ENCODE assay signal across 11 cellular contexts in genomic region chr10:8088504-8088903, GRCh38. TPM values are rescaled to one million over a fixed set of nuclear protein-coding genes. Genes with fewer than 3 reads are reported as not detected.
DNase-seq lines count a peak whose midpoint lies in the region; ATAC-seq and TF ChIP-seq lines count a peak whose summit lies in the region.
"Had no signal": no experiment of that assay in that cellular context is flagged by ENCODE, and none has a peak within 500 bp of the region (broad histone marks: within the 10 kb centered on the region; RNA-seq: fewer than 3 reads in every experiment).

No MANE protein-coding gene starts in this region.

- no peaks in the 10 kb centered on the region for H3K79me1 ChIP-seq in H9 (ENCODE audit: insufficient read depth, low read depth, low read length, poor library complexity, severe bottlenecking)

- intact Hi-C loops in sciatic nerve (cut with DNase I): no loop called here

- WGBS in H9 (ENCODE audit: extremely low coverage, insufficient read length, low lambda C conversion rate): no CpG with 5 or more reads among the region's 6 CpGs

- no peak overlapping the region for H3K56ac ChIP-seq in H9 (ENCODE audit: insufficient read length, low read depth, low read length)

- H3K9me3 ChIP-seq in Loucy (ENCODE audit: insufficient read depth, low read depth, low read length) (no peaks in the 10 kb centered on the region), H9 (ENCODE audit: control insufficient read depth, low read depth, low read length) (no peaks in the 10 kb centered on the region)
- no peaks in the 10 kb centered on the region for H3K9me3 ChIP-seq in effector memory CD4-positive, alpha-beta T cell (ENCODE audit: control insufficient read depth, low read length)

- peaks cover 39% of the 10 kb centered on the region for H3K4me1 ChIP-seq in Loucy (ENCODE audit: insufficient read depth, low read length, poor library complexity, severe bottlenecking)
- peaks cover 6% of the 10 kb centered on the region for H3K4me1 ChIP-seq in effector memory CD4-positive, alpha-beta T cell (ENCODE audit: control insufficient read depth, insufficient read depth, low read length, poor library complexity, severe bottlenecking)
- H3K4me1 ChIP-seq in H9 (ENCODE audit: insufficient read depth, low read length): no peaks in the 10 kb centered on the region

- peak; percentile 74 for ATAC-seq in GM18508 (IDR thresholded peaks at IDR 0.05; ENCODE audit: insufficient read depth, unreplicated experiment)
- ATAC-seq in GM21423 (IDR thresholded peaks at IDR 0.05; ENCODE audit: unreplicated experiment): peak; percentile 81
- ATAC-seq in HG02970 (IDR thresholded peaks at IDR 0.05; ENCODE audit: low FRiP score, unreplicated experiment): no peak
- no peak for ATAC-seq in stimulated activated memory B cell treated with anti-CD40 and anti-IgM and Interleukin-4, amounts not matched to agents 10 μg/mL and 1 μg/mL and 100 μg/mL, for 72 hours
- ATAC-seq in sciatic nerve: no peak

- H3K27me3 ChIP-seq in Loucy (ENCODE audit: insufficient read depth, low read length, poor library complexity, severe bottlenecking): no peaks in the 10 kb centered on the region
- H3K27me3 ChIP-seq in effector memory CD4-positive, alpha-beta T cell (replicated peaks; ENCODE audit: control insufficient read depth, insufficient read depth, low read length, poor library complexity, severe bottlenecking): no peaks in the 10 kb centered on the region
- H3K27me3 ChIP-seq in H9 (ENCODE audit: insufficient read depth, low read length): no peaks in the 10 kb centered on the region

- no peak overlapping the region for H4K91ac ChIP-seq in H9 (ENCODE audit: insufficient read length, low read depth, low read length)

- H2BK20ac ChIP-seq in H9 (ENCODE audit: low read depth, low read length, poor library complexity, severe bottlenecking): no peak overlapping the region

- H3K14ac ChIP-seq in H9 (ENCODE audit: insufficient read depth, low read length): no peak overlapping the region

- peaks cover 11 to 15% of the 10 kb centered on the region in 2 experiments for H3K4me1 Mint-ChIP-seq in H9
- no peaks in the 10 kb centered on the region for H3K4me1 Mint-ChIP-seq in stimulated activated memory B cell treated with anti-CD40 and anti-IgM and Interleukin-4, amounts not matched to agents 10 μg/mL and 1 μg/mL and 100 μg/mL, for 72 hours

- H4K8ac ChIP-seq in H9 (replicated peaks; ENCODE audit: insufficient read length, low read depth, low read length): no peak overlapping the region

- H3K27ac ChIP-seq in effector memory CD4-positive, alpha-beta T cell (ENCODE audit: insufficient read depth, low read length, poor library complexity, severe bottlenecking): no peak overlapping the region
- no peak overlapping the region for H3K27ac ChIP-seq in H9 (ENCODE audit: insufficient read length, low read depth, low read length)

- no peak overlapping the region for H2BK120ac ChIP-seq in H9 (ENCODE audit: low read depth, low read length, poor library complexity, severe bottlenecking)

- H3K23ac ChIP-seq in H9 (ENCODE audit: insufficient read length, low read depth, low read length): no peak overlapping the region

- H3F3A ChIP-seq in Loucy (ENCODE audit: low read depth): peaks cover 8% of the 10 kb centered on the region

- no peak overlapping the region for H2BK5ac ChIP-seq in H9 (ENCODE audit: insufficient read length, low read length)

- H3K27ac Mint-ChIP-seq in H9: no peak overlapping the region
- no peak overlapping the region for H3K27ac Mint-ChIP-seq in stimulated activated memory B cell treated with anti-CD40 and anti-IgM and Interleukin-4, amounts not matched to agents 10 μg/mL and 1 μg/mL and 100 μg/mL, for 72 hours
- H3K27ac Mint-ChIP-seq: activated naive CD8-positive, alpha-beta T cell had no signal

- peak overlapping the region; percentile 42 for H3K4me3 ChIP-seq in Loucy (ENCODE audit: low read length, poor library complexity, severe bottlenecking)
- H3K4me3 ChIP-seq in effector memory CD4-positive, alpha-beta T cell (ENCODE audit: insufficient read depth, low read depth, low read length, poor library complexity, severe bottlenecking): no peak overlapping the region

- no peak overlapping the region for H3K4me3 Mint-ChIP-seq in H9
- no peak overlapping the region for H3K4me3 Mint-ChIP-seq in stimulated activated memory B cell treated with anti-CD40 and anti-IgM and Interleukin-4, amounts not matched to agents 10 μg/mL and 1 μg/mL and 100 μg/mL, for 72 hours
- H3K4me3 Mint-ChIP-seq: activated naive CD8-positive, alpha-beta T cell had no signal

- no peak overlapping the region for H2AK5ac ChIP-seq in H9 (ENCODE audit: insufficient read length, low read length)

- H3K23me2 ChIP-seq in H9 (ENCODE audit: insufficient read length, low read depth, low read length, poor library complexity, severe bottlenecking): no peaks in the 10 kb centered on the region

- peaks cover 4% of the 10 kb centered on the region for H3K27me3 Mint-ChIP-seq in H9 (ENCODE audit: low read depth)
- peaks cover 8% of the 10 kb centered on the region for H3K27me3 Mint-ChIP-seq in stimulated activated memory B cell treated with anti-CD40 and anti-IgM and Interleukin-4, amounts not matched to agents 10 μg/mL and 1 μg/mL and 100 μg/mL, for 72 hours
- H3K27me3 Mint-ChIP-seq: activated naive CD8-positive, alpha-beta T cell had no signal

- no peak overlapping the region for H3K4ac ChIP-seq in H9 (ENCODE audit: low read depth, low read length)

- H3K18ac ChIP-seq in H9 (ENCODE audit: insufficient read length, low read depth, low read length): no peak overlapping the region

- no peaks in the 10 kb centered on the region for H4K20me1 ChIP-seq in Loucy (ENCODE audit: insufficient read depth, low read length, poor library complexity, severe bottlenecking)
- no peaks in the 10 kb centered on the region for H4K20me1 ChIP-seq in H9 (ENCODE audit: control insufficient read depth, insufficient read depth, insufficient read length)

- H3K36me3 ChIP-seq in Loucy (ENCODE audit: insufficient read depth, low read length): no peaks in the 10 kb centered on the region
- no peaks in the 10 kb centered on the region for H3K36me3 ChIP-seq in effector memory CD4-positive, alpha-beta T cell (ENCODE audit: control insufficient read depth, insufficient read depth, low read length)

- H2AFZ ChIP-seq in Loucy (ENCODE audit: low read length) (no peak overlapping the region), H9 (ENCODE audit: low read length) (no peak overlapping the region)

- no peaks in the 10 kb centered on the region for H3K9me2 ChIP-seq in Loucy (replicated peaks; ENCODE audit: low read depth, low read length)

- H3K79me2 ChIP-seq in Loucy (ENCODE audit: insufficient read depth, low read length): peaks cover 6% of the 10 kb centered on the region; the same call in 1 of the 2 replicates
- no peaks in the 10 kb centered on the region for H3K79me2 ChIP-seq in H9 (ENCODE audit: insufficient read depth, low read length)

- TF ChIP-seq CTCF in Loucy (conservative IDR thresholded peaks at IDR 0.05; ENCODE audit: low read length) (no peak), H9 (conservative IDR thresholded peaks at IDR 0.05) (no peak)

- H4K5ac ChIP-seq in H9 (ENCODE audit: insufficient read length, low read depth, low read length): no peak overlapping the region

- no peak overlapping the region for H2BK12ac ChIP-seq in H9 (ENCODE audit: insufficient read length, low read depth, low read length)

- H3K36me3 Mint-ChIP-seq in H9 (ENCODE audit: insufficient read depth in 1 of 3, low read depth in 3 of 3): no peaks in the 10 kb centered on the region
- H3K36me3 Mint-ChIP-seq in stimulated activated memory B cell treated with anti-CD40 and anti-IgM and Interleukin-4, amounts not matched to agents 10 μg/mL and 1 μg/mL and 100 μg/mL, for 72 hours: no peaks in the 10 kb centered on the region

- DNase-seq in effector memory CD4-positive, alpha-beta T cell: peak; percentile 16 to 28 (median 17)
- DNase-seq in H9: no peak
- no peak for DNase-seq in sciatic nerve (ENCODE audit: low spot score)
- DNase-seq: erythroblast, NCI-H1105 had no signal

- peak overlapping the region; percentile 70 for H3K9ac ChIP-seq in Loucy (ENCODE audit: low read depth, low read length, poor library complexity, severe bottlenecking)
- H3K9ac ChIP-seq in H9 (ENCODE audit: extremely low read depth, insufficient read length, low read length): no peak overlapping the region

- H2BK15ac ChIP-seq in H9 (ENCODE audit: low read depth, low read length): no peak overlapping the region

- no peak overlapping the region for H3T11ph ChIP-seq in H9 (ENCODE audit: low read length)

- H3K9me3 Mint-ChIP-seq in H9: no peaks in the 10 kb centered on the region
- H3K9me3 Mint-ChIP-seq in stimulated activated memory B cell treated with anti-CD40 and anti-IgM and Interleukin-4, amounts not matched to agents 10 μg/mL and 1 μg/mL and 100 μg/mL, for 72 hours: no peaks in the 10 kb centered on the region

- peak overlapping the region; percentile 60 for H3K4me2 ChIP-seq in Loucy (ENCODE audit: low read depth, low read length, poor library complexity, severe bottlenecking)
- H3K4me2 ChIP-seq in H9 (ENCODE audit: insufficient read depth, insufficient read length, low read length): no peak overlapping the region

RNA-seq across cellular contexts. Expression of gene GATA3, which starts 34.0 kb away (rescaled TPM):
- total RNA-seq in H9 (2021): 0.31 TPM in 2 replicates
- 2.6 TPM for total RNA-seq in sciatic nerve

Comparison
In these comparisons a context has a peak if more than half of its experiments do, and no peak if none do; other contexts are left out.
1. ATAC-seq: peak in GM18508 (single experiment) and GM21423 (single experiment); none in HG02970 (single experiment), stimulated activated memory B cell treated with anti-CD40 and anti-IgM and Interleukin-4, amounts not matched to agents 10 μg/mL and 1 μg/mL and 100 μg/mL, for 72 hours (single experiment) and sciatic nerve (single experiment).
2. DNase-seq: peak in effector memory CD4-positive, alpha-beta T cell (3 of 3); none in H9 (single experiment) and sciatic nerve (single experiment).